ENCODE assay signal across 8 cellular contexts in genomic region chr10:22320591-22321155, GRCh38. TPM values are rescaled to one million over a fixed set of nuclear protein-coding genes. Genes with fewer than 3 reads are reported as not detected.
DNase-seq lines count a peak whose midpoint lies in the region; ATAC-seq and TF ChIP-seq lines count a peak whose summit lies in the region.

Gene BMI1 (plus strand): TSS chr10:22321099. CDS start chr10:22326450, 5,351 bp downstream.

- no peak for TF ChIP-seq EP300 in SK-N-SH (IDR thresholded peaks at IDR 0.05; ENCODE audit: borderline replicate concordance in 1 of 2, low read depth in 1 of 2, low read length in 1 of 2)

- 0 out of 2 replicates have a peak, but pooled peaks have one; percentile 16 for TF ChIP-seq CTCF in LNCAP (IDR thresholded peaks at IDR 0.05)
- TF ChIP-seq CTCF in SK-N-SH (IDR thresholded peaks at IDR 0.05), result no peak

- H3K4me1 ChIP-seq in BLaER1 (no peaks in the 10 kb centered on the region), SK-N-SH (ENCODE audit: control insufficient read depth in 1 of 2, insufficient read depth in 2 of 2, low read depth in 1 of 2, low read length in 1 of 2) (peaks cover 8 to 12% of the 10 kb centered on the region in 2 experiments; a peak in 3 of 4 replicates)

- peaks cover 21% of the 10 kb centered on the region for H3F3A ChIP-seq in SK-N-SH (replicated peaks; ENCODE audit: insufficient read depth)

- H3K4me3 ChIP-seq in BLaER1, result peak within 1 kb of the TSS; percentile 75
- peak within 1 kb of the TSS; percentile 76 to 84 for H3K4me3 ChIP-seq in SK-N-SH (ENCODE audit: low read depth in 2 of 2, low read length in 1 of 2)

- H4K20me1 ChIP-seq in BLaER1, result peaks cover 81% of the 10 kb centered on the region
- peaks cover 23% of the 10 kb centered on the region for H4K20me1 ChIP-seq in SK-N-SH (ENCODE audit: insufficient read depth)

- H3K79me2 ChIP-seq in SK-N-SH (ENCODE audit: insufficient read depth), result peaks cover 48% of the 10 kb centered on the region

- peak within 1 kb of the TSS; percentile 82 for H2AFZ ChIP-seq in SK-N-SH (ENCODE audit: low read depth)

- DNase-seq in SK-N-SH (peak; percentile 95), amniotic epithelial cell (ENCODE audit: low read depth) (peak; percentile 72), Right ventricle myocardium inferior (ENCODE audit: missing footprints) (peak; percentile 85), occipital lobe (lab: John Stamatoyannopoulos, UW) (peak; percentile 85)

- peak within 1 kb of the TSS; percentile 96 for H3K27ac ChIP-seq in BLaER1
- H3K27ac ChIP-seq in SK-N-SH (ENCODE audit: low read depth in 2 of 2, low read length in 1 of 2), result peak within 1 kb of the TSS; percentile 70 to 90

- peaks cover 95% of the 10 kb centered on the region for H3K27me3 ChIP-seq in BLaER1
- peaks cover 11% of the 10 kb centered on the region for H3K27me3 ChIP-seq in SK-N-SH (ENCODE audit: insufficient read depth)

- peak within 1 kb of the TSS; percentile 97 for H3K9ac ChIP-seq in BLaER1
- H3K9ac ChIP-seq in SK-N-SH, result peak within 1 kb of the TSS; percentile 78; the same call in 1 of the 2 replicates

- intact Hi-C loops in Right ventricle myocardium inferior (cut with DNase I), result loop anchor here (2.0 to 10.0 kb wide), 7 partner anchors 68 to 796 kb away; partner anchors contain the start of genes DNAJC1, PIP4K2A and SKIDA1

- H3K9me2 ChIP-seq in SK-N-SH, result no peaks in the 10 kb centered on the region

- no peaks in the 10 kb centered on the region; the same call in 1 of the 2 replicates for H3K36me3 ChIP-seq in BLaER1
- H3K36me3 ChIP-seq in SK-N-SH (replicated peaks in 1 of 2; ENCODE audit: control insufficient read depth in 1 of 2, insufficient read depth in 2 of 2, low read length in 1 of 2), result peaks cover 5 to 8% of the 10 kb centered on the region in 2 experiments

- POLR2A ChIA-PET in SK-N-SH (lab: Yijun Ruan, JAX), result no interaction called here

- CTCF ChIA-PET in SK-N-SH (lab: Yijun Ruan, JAX), result interaction anchor here (1.3 to 1.8 kb wide), 3 partner anchors 11 to 310 kb away, joined by 3 to 7 read pairs (median 5); no protein-coding TSS in a partner anchor

- TF ChIP-seq RAD21 in SK-N-SH (IDR thresholded peaks at IDR 0.05; ENCODE audit: low read length), result no peak

- peak; percentile 20 for ATAC-seq in GM19328 (IDR thresholded peaks at IDR 0.05; ENCODE audit: unreplicated experiment)
- peak; percentile 76 for ATAC-seq in Right ventricle myocardium inferior
- no peak for ATAC-seq in HG03520 (IDR thresholded peaks at IDR 0.05; ENCODE audit: unreplicated experiment)

- no peaks in the 10 kb centered on the region for H3K9me3 ChIP-seq in BLaER1
- H3K9me3 ChIP-seq in SK-N-SH, result no peaks in the 10 kb centered on the region

- H3K4me2 ChIP-seq in BLaER1, result peak within 1 kb of the TSS; percentile 67
- H3K4me2 ChIP-seq in SK-N-SH, result peak within 1 kb of the TSS; percentile 81

- WGBS in SK-N-SH (ENCODE audit: low lambda C conversion rate), result 0% methylated on average over 25 of the region's 85 CpGs

TF ChIP-seq in SK-N-SH, 30 proteins besides CTCF, POLR2A, EP300 and RAD21:
- TF ChIP-seq MEF2A (IDR thresholded peaks at IDR 0.05; ENCODE audit: borderline replicate concordance, low read depth) (no peak), NRF1 (IDR thresholded peaks at IDR 0.05; ENCODE audit: low read depth, low read length) (no peak), POLR2AphosphoS5 (IDR thresholded peaks at IDR 0.05; ENCODE audit: low read depth, low read length) (no peak), USF1 (IDR thresholded peaks at IDR 0.05; ENCODE audit: borderline replicate concordance, low read depth) (peak; percentile 80), TAF1 (IDR thresholded peaks at IDR 0.05; ENCODE audit: borderline replicate concordance, low read depth, low read length) (peak; percentile 2; the same call in 1 of the 2 replicates), RCOR1 (IDR thresholded peaks at IDR 0.05; ENCODE audit: low read length) (no peak)

RNA-seq across cellular contexts. Expression of gene BMI1, which starts in this region (rescaled TPM):
- polyA plus RNA-seq in SK-N-SH (2012; rRNA removed), result 15.5 and 18.4 TPM in 2 replicates
- 23.0 and 28.1 TPM in 2 replicates for polyA plus RNA-seq in SK-N-SH (2012; cell fraction: cytosol; rRNA removed)
- 17.9 and 31.5 TPM in 2 replicates for polyA plus RNA-seq in SK-N-SH (2012; cell fraction: nucleus; rRNA removed)
- 34.4 TPM for total RNA-seq in Right ventricle myocardium inferior
- 138 TPM for total RNA-seq in occipital lobe
